ENCODE assay signal across 9 cellular contexts in genomic region chr6:17962436-17963031, GRCh38. TPM values are rescaled to one million over a fixed set of nuclear protein-coding genes. Genes with fewer than 3 reads are reported as not detected.
DNase-seq lines count a peak whose midpoint lies in the region; ATAC-seq, FAIRE-seq and TF ChIP-seq lines count a peak whose summit lies in the region.
"Had no signal": no experiment of that assay in that cellular context is flagged by ENCODE, and none has a peak within 500 bp of the region (broad histone marks: within the 10 kb centered on the region; RNA-seq: fewer than 3 reads in every experiment).

No MANE protein-coding gene starts in this region.

- H4K20me1 ChIP-seq in K562 (replicated peaks; ENCODE audit: control insufficient read depth, insufficient read depth, low read length): no peaks in the 10 kb centered on the region
- peaks cover 4% of the 10 kb centered on the region for H4K20me1 ChIP-seq in keratinocyte (ENCODE audit: control insufficient read depth, extremely low read depth, insufficient read depth, low read length)

- H2AFZ ChIP-seq in K562 (ENCODE audit: low read depth, low read length): no peak overlapping the region
- no peak overlapping the region for H2AFZ ChIP-seq in keratinocyte (ENCODE audit: control insufficient read depth, low read length)

- H3K4me2 ChIP-seq in K562 (ENCODE audit: insufficient read depth, low read length) (peak overlapping the region; percentile 66), keratinocyte (ENCODE audit: control insufficient read depth, extremely low read depth, insufficient read depth, low read depth, low read length) (peak overlapping the region; percentile 39)

- under 1% methylated on average over 6 of the region's 6 CpGs for WGBS in K562 (ENCODE audit: insufficient coverage, low coverage, missing lambda C conversion rate)

- no peak for TF ChIP-seq POLR2A in K562 (conservative IDR thresholded peaks at IDR 0.05)

- no TSS peak for BruUV-seq in K562 (replicated peaks; lab: Mats Ljungman, UMichigan)

- H3K4me1 ChIP-seq in K562 (replicated peaks in 1 of 2; ENCODE audit: control insufficient read depth in 2 of 2, insufficient read depth in 2 of 2, low read length in 2 of 2): peaks cover 29 to 51% of the 10 kb centered on the region in 2 experiments
- H3K4me1 ChIP-seq in keratinocyte (ENCODE audit: control insufficient read depth, extremely low read depth, insufficient read depth, low read length): peaks cover 42% of the 10 kb centered on the region

- no peak overlapping the region for H3K9ac ChIP-seq in K562 (ENCODE audit: insufficient read depth in 1 of 2, low read depth in 2 of 2, low read length in 2 of 2)
- H3K9ac ChIP-seq in keratinocyte (ENCODE audit: control insufficient read depth, extremely low read depth, insufficient read depth, low read length): peak overlapping the region; percentile 46

- no peaks in the 10 kb centered on the region for H3K9me1 ChIP-seq in K562 (ENCODE audit: control insufficient read depth, insufficient read depth, low read length)
- H3K9me1 ChIP-seq in keratinocyte (ENCODE audit: control insufficient read depth, extremely low read depth, insufficient read depth, low read length): no peaks in the 10 kb centered on the region

- peak; percentile 27 to 54 for TF ChIP-seq RAD21 in K562 (CRISPR knock-in tag; conservative IDR thresholded peaks at IDR 0.05 in 1 of 2, IDR thresholded peaks at IDR 0.05 in 1 of 2)

- H3K4me3 ChIP-seq in K562 (no peak overlapping the region), keratinocyte (ENCODE audit: control insufficient read depth in 2 of 3, extremely low read depth in 1 of 3, insufficient read depth in 2 of 3, low read depth in 1 of 3, low read length in 3 of 3) (peak overlapping the region in 2 of 3 experiments; percentile 7 to 36)

- DNase-seq in NCI-H2227 (lab: John Stamatoyannopoulos, UW; ENCODE audit: unreplicated experiment) (peak; percentile 14), NCI-H2227 treated with DMSO at 0.1 percent for 48 hours (lab: John Stamatoyannopoulos, UW) (no peak), K562 (ENCODE audit: extremely low read depth in 1 of 4, low spot score in 3 of 4) (peak; percentile 96 to 98 (median 98)), keratinocyte (ENCODE audit: low read depth, low spot score) (peak; percentile 79), medulla oblongata (ENCODE audit: extremely low spot score) (no peak), GM19240 (ENCODE audit: insufficient read length, low spot score) (no peak), NCI-H2196 treated with DMSO at 0.1 percent for 48 hours (lab: John Stamatoyannopoulos, UW; ENCODE audit: unreplicated experiment) (no peak)

- intact Hi-C loops in K562 (cut with micrococcal nuclease): loop anchor here (2.0 to 5.0 kb wide), 2 partner anchors 30 to 120 kb away; no protein-coding TSS in a partner anchor

- TF ChIP-seq CTCF in K562 (IDR thresholded peaks at IDR 0.05 in 2 of 3, conservative IDR thresholded peaks at IDR 0.05 in 1 of 3; ENCODE audit: insufficient read depth in 2 of 3, low read depth in 1 of 3, low read length in 3 of 3) (no peak), keratinocyte (optimal IDR thresholded peaks at IDR 0.05 in 1 of 3, IDR thresholded peaks at IDR 0.05 in 1 of 3, conservative IDR thresholded peaks at IDR 0.05 in 1 of 3; ENCODE audit: extremely low read depth in 1 of 3, insufficient read depth in 2 of 3, low read length in 3 of 3) (no peak)

- CTCF ChIA-PET in K562 (lab: Yijun Ruan, JAX; ENCODE audit: low intra/inter-chr PET ratio): no interaction called here

- dilution Hi-C loops in keratinocyte (cut with MboI; ENCODE audit: extremely low pct_ligation_motif_present, low sequenced_read_pairs): no loop called here

- H3K36me3 ChIP-seq in K562 (ENCODE audit: control insufficient read depth, insufficient read depth, low read length) (no peaks in the 10 kb centered on the region; the same call in 2 of the 3 replicates), keratinocyte (ENCODE audit: control insufficient read depth in 2 of 2, extremely low read depth in 1 of 2, insufficient read depth in 2 of 2, low read length in 2 of 2) (peaks cover 3 to 23% of the 10 kb centered on the region in 2 experiments)

- peak; percentile 99 for ATAC-seq in K562
- ATAC-seq in HG03457 (IDR thresholded peaks at IDR 0.05; ENCODE audit: unreplicated experiment): no peak

- peak; percentile 93 for TF ChIP-seq EP300 in K562 (IDR thresholded peaks at IDR 0.05; ENCODE audit: low read length)

- H3K79me2 ChIP-seq in K562 (ENCODE audit: control insufficient read depth, insufficient read depth, low read length): peaks cover 91% of the 10 kb centered on the region
- H3K79me2 ChIP-seq in keratinocyte (ENCODE audit: control insufficient read depth, insufficient read depth, low read length): peaks cover 88% of the 10 kb centered on the region

- H3K27me3 ChIP-seq in K562 (ENCODE audit: control insufficient read depth in 2 of 2, insufficient read depth in 2 of 2, low read length in 2 of 2) (no peaks in the 10 kb centered on the region), keratinocyte (ENCODE audit: control insufficient read depth, extremely low read depth, insufficient read depth, low read length) (no peaks in the 10 kb centered on the region)

- no peaks in the 10 kb centered on the region for H3K9me3 ChIP-seq in K562 (replicated peaks; ENCODE audit: control insufficient read depth, insufficient read depth, low read depth, low read length)
- H3K9me3 ChIP-seq in keratinocyte (ENCODE audit: control insufficient read depth, low read depth, low read length): no peaks in the 10 kb centered on the region

- H3K27ac ChIP-seq in K562 (ENCODE audit: extremely low read depth, low read depth, low read length) (peak overlapping the region; percentile 27; the same call in 2 of the 3 replicates), keratinocyte (ENCODE audit: control insufficient read depth, insufficient read depth, low read length) (peak overlapping the region; percentile 78)

- FAIRE-seq in K562 (lab: Jason Lieb, UNC) (peak; percentile 99), keratinocyte (lab: Jason Lieb, UNC) (peak; percentile 95)
- FAIRE-seq: A204.1 had no signal

- POLR2A ChIA-PET in K562 (lab: Yijun Ruan, JAX): interaction anchor here (0.6 to 3.5 kb wide), 8 partner anchors 8 to 80 kb away, joined by 3 to 26 read pairs (median 4); partner anchors contain the start of gene KIF13A

- in situ Hi-C loops in K562 (cut with MboI): no loop called here

TF ChIP-seq in K562, 482 proteins besides CTCF, POLR2A, EP300 and RAD21 (continues in another document):
- TF ChIP-seq ZNF431 (CRISPR knock-in tag; IDR thresholded peaks at IDR 0.05): peak; percentile 72; the same call in 1 of the 2 replicates
- peak; percentile 38; the same call in 1 of the 2 replicates for TF ChIP-seq NR2C1 (IDR thresholded peaks at IDR 0.05)
- TF ChIP-seq NR2C1 (tag; IDR thresholded peaks at IDR 0.05): peak; percentile 67; the same call in 1 of the 2 replicates
- peak; percentile 94 for TF ChIP-seq ZNF766 (CRISPR knock-in tag; conservative IDR thresholded peaks at IDR 0.05)
- peak; percentile 73 for TF ChIP-seq PCBP1 (IDR thresholded peaks at IDR 0.05; ENCODE audit: low read depth, low read length, poor library complexity, severe bottlenecking)
- peak; percentile 38; the same call in 1 of the 2 replicates for TF ChIP-seq ZKSCAN1 (IDR thresholded peaks at IDR 0.05; ENCODE audit: low read depth, low read length)
- TF ChIP-seq NFATC3 (IDR thresholded peaks at IDR 0.05): peak; percentile 59; the same call in 1 of the 2 replicates

RNA-seq across cellular contexts. Expression of gene KIF13A, which starts 24.9 kb away (rescaled TPM):
- 104 and 140 TPM in 2 replicates for total RNA-seq in K562 (2011; cell fraction: chromatin; rRNA removed; ENCODE audit: low replicate concordance)
- 46.7 and 52.6 TPM in 2 replicates for total RNA-seq in K562 (2011; cell fraction: nucleolus; rRNA removed)
- 47.2 and 119 TPM in 2 replicates for total RNA-seq in K562 (2011; cell fraction: nucleoplasm; rRNA removed)
- total RNA-seq in K562 (2014; rRNA removed): 21.0 and 30.1 TPM in 2 replicates
- total RNA-seq in K562 (2014; rRNA removed; fragmentation: Illumina TruSeq; extraction: Trizol): 37.5 and 39.3 TPM in 2 replicates
- 43.2 and 44.3 TPM in 2 replicates for total RNA-seq in K562 (2015; rRNA removed; fragmentation: Illumina TruSeq; extraction: Trizol)
- total RNA-seq in K562 (2021): 30.1 and 33.8 TPM in 2 replicates
- 29.5 and 31.8 TPM in 2 replicates for polyA plus RNA-seq in K562 (2011; rRNA removed)
- polyA plus RNA-seq in K562 (2011; cell fraction: cytosol; rRNA removed): 15.8 and 22.8 TPM in 2 replicates
- 33.0 and 34.3 TPM in 2 replicates for polyA plus RNA-seq in K562 (2011; cell fraction: nucleus; rRNA removed)
- 25.3 and 25.9 TPM in 2 replicates for polyA plus RNA-seq in K562 (2012)
- 28.2 and 29.7 TPM in 2 replicates for polyA plus RNA-seq in K562 (2014; fragmentation: Illumina TruSeq; extraction: Trizol)
- polyA plus RNA-seq in K562 (2014; fragmentation: Nextera tagmentation; extraction: Ambion mirVana): 1 to 10 TPM; 3.6 to 4.3 TPM
- 22.5 and 22.6 TPM in 2 replicates for polyA plus RNA-seq in K562 (2014; rRNA removed)
- 58.2 and 66.9 TPM in 2 replicates for polyA minus RNA-seq in K562 (2011; rRNA and poly(A)+ RNA removed)
- polyA minus RNA-seq in K562 (2011; cell fraction: cytosol; rRNA and poly(A)+ RNA removed): 27.8 and 31.0 TPM in 2 replicates
- polyA minus RNA-seq in K562 (2011; cell fraction: nucleus; rRNA and poly(A)+ RNA removed): 52.9 and 92.3 TPM in 2 replicates
- 90.1 to 106 TPM (median 96.2 TPM) in 3 replicates for polyA plus RNA-seq in keratinocyte
- 40.6 TPM for polyA plus RNA-seq in keratinocyte (2011; ENCODE audit: low read depth)
- 81.7 and 104 TPM in 2 replicates for polyA plus RNA-seq in keratinocyte (2011; cell fraction: cytosol; rRNA removed)
- 149 and 161 TPM in 2 replicates for polyA plus RNA-seq in keratinocyte (2011; cell fraction: nucleus; rRNA removed)
- polyA plus RNA-seq in keratinocyte (2012; ENCODE audit: low replicate concordance): 51.2 and 90.2 TPM in 2 replicates
- 87.5 to 126 TPM (median 106 TPM) in 3 replicates for polyA minus RNA-seq in keratinocyte
- 73.3 TPM for polyA minus RNA-seq in keratinocyte (2011; cell fraction: cytosol; rRNA and poly(A)+ RNA removed)
- polyA minus RNA-seq in keratinocyte (2011; cell fraction: nucleus; rRNA and poly(A)+ RNA removed): 171 and 308 TPM in 2 replicates

Comparison
In these comparisons a context has a peak if more than half of its experiments do, and no peak if none do; other contexts are left out.
1. DNase-seq: peak in NCI-H2227 (single experiment), K562 (4 of 4) and keratinocyte (single experiment); none in NCI-H2227 treated with DMSO at 0.1 percent for 48 hours (single experiment), medulla oblongata (single experiment), GM19240 (single experiment) and NCI-H2196 treated with DMSO at 0.1 percent for 48 hours (single experiment).